In genomic region chr19:33241091-33241529, GRCh38 we compare ENCODE assay signal across 1 cellular context.
TF ChIP-seq lines count a peak whose summit lies in the region.

No MANE protein-coding gene starts in this region.

TF ChIP-seq in SK-N-SH, 30 proteins besides CTCF, POLR2A, EP300 and RAD21:
- TF ChIP-seq NFIC (IDR thresholded peaks at IDR 0.05; ENCODE audit: borderline replicate concordance) (no peak), EZH2phosphoT487 (IDR thresholded peaks at IDR 0.05; ENCODE audit: borderline replicate concordance, low read depth) (no peak), FOXJ3 (CRISPR knock-in tag; IDR thresholded peaks at IDR 0.05) (no peak)
TF ChIP-seq in SK-N-SH: peak in this region for 0.
